Comparison of ENCODE assay signal across 8 cellular contexts in genomic region chr11:65576232-65576866, GRCh38. TPM values are rescaled to one million over a fixed set of nuclear protein-coding genes. Genes with fewer than 3 reads are reported as not detected.
DNase-seq lines count a peak whose midpoint lies in the region; ATAC-seq and TF ChIP-seq lines count a peak whose summit lies in the region.

No MANE protein-coding gene starts in this region.

- peak overlapping the region; percentile 77 for H3K27ac ChIP-seq in KOPT-K1 (ENCODE audit: low read depth, low read length, poor library complexity, severe bottlenecking)

- H3K36me3 Mint-ChIP-seq in central memory CD8-positive, alpha-beta T cell (ENCODE audit: insufficient read depth), result peaks cover 42% of the 10 kb centered on the region

- peak overlapping the region; percentile 57 for H3K27ac Mint-ChIP-seq in central memory CD8-positive, alpha-beta T cell (ENCODE audit: low read depth)

- TF ChIP-seq CTCF in AG04449 (IDR thresholded peaks at IDR 0.05; ENCODE audit: insufficient read depth, low read length, missing control alignments), result no peak

- no peak for DNase-seq in AG04449 (ENCODE audit: low read depth, low spot score)
- DNase-seq in central memory CD8-positive, alpha-beta T cell (ENCODE audit: low spot score in 2 of 2), result no peak
- DNase-seq in myocyte (ENCODE audit: low read depth), result peak; percentile 75
- no peak for DNase-seq in NCI-H1436 (lab: John Stamatoyannopoulos, UW)
- DNase-seq in Kasumi-1 (lab: John Stamatoyannopoulos, UW), result no peak
- DNase-seq in glomerular visceral epithelial cell (ENCODE audit: extremely low spot score), result no peak

- peak overlapping the region; percentile 97 for H3K4me3 Mint-ChIP-seq in central memory CD8-positive, alpha-beta T cell

- no peaks in the 10 kb centered on the region for H3K9me3 Mint-ChIP-seq in central memory CD8-positive, alpha-beta T cell

- H3K36me3 ChIP-seq in KOPT-K1 (ENCODE audit: insufficient read depth, low read length), result peaks cover 24% of the 10 kb centered on the region

- H3K4me3 ChIP-seq in AG04449 (ENCODE audit: low read depth, low read length), result peak overlapping the region; percentile 68

- CTCF ChIA-PET in AG04449 (lab: Yijun Ruan, JAX), result interaction anchor here (1.0 to 5.3 kb wide), 7 partner anchors 10 to 46 kb away, joined by 3 to 60 read pairs (median 9); partner anchors contain the start of gene KCNK7

- H3K9me3 ChIP-seq in KOPT-K1 (ENCODE audit: insufficient read depth, low read length, poor library complexity, severe bottlenecking), result no peaks in the 10 kb centered on the region

- H3K27me3 Mint-ChIP-seq in central memory CD8-positive, alpha-beta T cell, result no peaks in the 10 kb centered on the region

- POLR2A ChIA-PET in AG04449 (lab: Yijun Ruan, JAX), result interaction anchor here (0.7 to 2.8 kb wide), 7 partner anchors 11 to 153 kb away, joined by 3 to 18 read pairs (median 4); partner anchors contain the start of genes NEAT1 and SIPA1

- peaks cover 60% of the 10 kb centered on the region for H3K4me1 Mint-ChIP-seq in central memory CD8-positive, alpha-beta T cell

- ATAC-seq in central memory CD8-positive, alpha-beta T cell (replicated peaks; ENCODE audit: extremely low read depth, poor library complexity, severe bottlenecking), result no peak
- no peak for ATAC-seq in HG02973 (IDR thresholded peaks at IDR 0.05; ENCODE audit: unreplicated experiment)

RNA-seq across cellular contexts. Expression of gene EHBP1L1, which starts 0.5 kb away (rescaled TPM):
- 591 and 791 TPM in 2 replicates for total RNA-seq in myocyte
- polyA plus RNA-seq in myocyte (2012), result 145 TPM

RNA-seq across cellular contexts. Expression of gene FAM89B, which starts 4.0 kb away (rescaled TPM):
- total RNA-seq in myocyte, result 91.7 and 116 TPM in 2 replicates
- polyA plus RNA-seq in myocyte (2012), result 62.1 TPM

RNA-seq across cellular contexts. Expression of gene ZNRD2, which starts 6.1 kb away (rescaled TPM):
- total RNA-seq in myocyte, result 41.4 and 42.4 TPM in 2 replicates
- 73.1 TPM for polyA plus RNA-seq in myocyte (2012)

RNA-seq across cellular contexts. Expression of gene LTBP3, which starts 18.2 kb away (rescaled TPM):
- total RNA-seq in myocyte, result 26.4 and 27.5 TPM in 2 replicates
- 15.2 TPM for polyA plus RNA-seq in myocyte (2012)

RNA-seq across cellular contexts. Expression of gene KCNK7, which starts 19.3 kb away (rescaled TPM):
- not detected in 2 replicates for total RNA-seq in myocyte
- polyA plus RNA-seq in myocyte (2012), result 1.1 TPM
